Comparison of ENCODE assay signal across 1 cellular context in genomic region chr6:149331871-149332270, GRCh38.
TF ChIP-seq lines count a peak whose summit lies in the region.

No MANE protein-coding gene starts in this region.

TF ChIP-seq in SK-N-SH, 30 proteins besides CTCF, POLR2A, EP300 and RAD21:
- TF ChIP-seq ZBTB33 (IDR thresholded peaks at IDR 0.05; ENCODE audit: borderline replicate concordance, low read depth): no peak
- peak; percentile 34; the same call in 1 of the 2 replicates for TF ChIP-seq NFIC (IDR thresholded peaks at IDR 0.05; ENCODE audit: borderline replicate concordance)
- TF ChIP-seq NRF1 (IDR thresholded peaks at IDR 0.05; ENCODE audit: low read depth, low read length): no peak
- 0 out of 2 replicates have a peak, but pooled peaks have one; percentile 5 for TF ChIP-seq TCF12 (IDR thresholded peaks at IDR 0.05)
